ENCODE assay signal across 10 cellular contexts in the genomic region with DNA sequence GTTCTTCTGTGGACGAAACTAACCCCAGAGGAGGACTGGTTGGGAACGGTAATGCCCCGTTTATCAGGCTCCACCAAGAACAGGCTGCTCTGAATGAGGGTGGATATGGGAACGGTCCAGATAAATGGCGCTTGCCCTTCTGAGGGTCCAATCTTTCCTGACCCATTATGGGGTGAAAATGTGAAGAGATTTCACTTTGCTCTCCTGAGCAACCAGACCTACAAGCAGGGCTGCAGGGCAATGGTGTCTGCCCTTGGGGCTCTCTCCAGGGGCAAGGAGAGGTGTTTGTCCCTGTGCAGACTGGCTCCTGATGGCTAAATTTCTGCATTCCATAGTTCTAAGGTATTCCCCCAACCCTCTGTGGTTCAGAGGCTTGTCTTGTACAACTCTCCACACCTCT. TPM values are rescaled to one million over a fixed set of nuclear protein-coding genes. Genes with fewer than 3 reads are reported as not detected.
DNase-seq lines count a peak whose midpoint lies in the region; ATAC-seq, FAIRE-seq and TF ChIP-seq lines count a peak whose summit lies in the region.
"Had no signal": no experiment of that assay in that cellular context is flagged by ENCODE, and none has a peak within 500 bp of the region (broad histone marks: within the 10 kb centered on the region; RNA-seq: fewer than 3 reads in every experiment).

No MANE protein-coding gene starts in this region.

- peaks cover 83% of the 10 kb centered on the region for H3K4me1 ChIP-seq in keratinocyte (ENCODE audit: control insufficient read depth, extremely low read depth, insufficient read depth, low read length)

- H3K9me3 Mint-ChIP-seq in activated T-cell treated with anti-CD3 and anti-CD28 coated beads, Interleukin-2, amount 50 U/mL, for 72 hours, result no peaks in the 10 kb centered on the region
- no peaks in the 10 kb centered on the region for H3K9me3 Mint-ChIP-seq in activated CD4-positive, alpha-beta memory T cell treated with anti-CD3 and anti-CD28 coated beads for 36 hours
- no peaks in the 10 kb centered on the region for H3K9me3 Mint-ChIP-seq in stimulated activated naive CD8-positive, alpha-beta T cell treated with anti-CD3 and anti-CD28 coated beads, Interleukin-15, Interleukin-2, amounts not matched to agents 100 ng/mL and 50 ng/mL, for 24 hours

- H3K79me2 ChIP-seq in keratinocyte (ENCODE audit: control insufficient read depth, insufficient read depth, low read length), result peaks cover 76% of the 10 kb centered on the region

- POLR2A ChIA-PET in activated CD4-positive, alpha-beta memory T cell treated with anti-CD3 and anti-CD28 coated beads for 36 hours (lab: Charles Lee), result interaction anchor here (1.1 kb wide), 1 partner anchor 9 kb away, joined by 3 read pairs; no protein-coding TSS in a partner anchor

- ATAC-seq in activated T-cell treated with anti-CD3 and anti-CD28 coated beads, Interleukin-2, amount 50 U/mL, for 72 hours (replicated peaks in 1 of 2), result no peak
- no peak for ATAC-seq in GM19035 (IDR thresholded peaks at IDR 0.05; ENCODE audit: unreplicated experiment)

- H3K27me3 ChIP-seq in keratinocyte (ENCODE audit: control insufficient read depth, extremely low read depth, insufficient read depth, low read length), result no peaks in the 10 kb centered on the region

- no peak overlapping the region for H2AFZ ChIP-seq in keratinocyte (ENCODE audit: control insufficient read depth, low read length)

- H3K27ac Mint-ChIP-seq in activated T-cell treated with anti-CD3 and anti-CD28 coated beads, Interleukin-2, amount 50 U/mL, for 72 hours, result peak overlapping the region; percentile 43
- peak overlapping the region; percentile 98 for H3K27ac Mint-ChIP-seq in activated CD4-positive, alpha-beta memory T cell treated with anti-CD3 and anti-CD28 coated beads for 36 hours
- H3K27ac Mint-ChIP-seq in stimulated activated naive CD8-positive, alpha-beta T cell treated with anti-CD3 and anti-CD28 coated beads, Interleukin-15, Interleukin-2, amounts not matched to agents 100 ng/mL and 50 ng/mL, for 24 hours, result peak overlapping the region; percentile 77

- no peak for FAIRE-seq in keratinocyte (lab: Jason Lieb, UNC)

- peaks cover 55 to 84% of the 10 kb centered on the region in 2 experiments for H3K36me3 ChIP-seq in keratinocyte (ENCODE audit: control insufficient read depth in 2 of 2, extremely low read depth in 1 of 2, insufficient read depth in 2 of 2, low read length in 2 of 2)

- peaks cover 21% of the 10 kb centered on the region for H3K9me1 ChIP-seq in keratinocyte (ENCODE audit: control insufficient read depth, extremely low read depth, insufficient read depth, low read length)

- H3K27me3 Mint-ChIP-seq in activated T-cell treated with anti-CD3 and anti-CD28 coated beads, Interleukin-2, amount 50 U/mL, for 72 hours (ENCODE audit: low read depth), result no peaks in the 10 kb centered on the region
- no peaks in the 10 kb centered on the region for H3K27me3 Mint-ChIP-seq in activated CD4-positive, alpha-beta memory T cell treated with anti-CD3 and anti-CD28 coated beads for 36 hours
- no peaks in the 10 kb centered on the region for H3K27me3 Mint-ChIP-seq in stimulated activated naive CD8-positive, alpha-beta T cell treated with anti-CD3 and anti-CD28 coated beads, Interleukin-15, Interleukin-2, amounts not matched to agents 100 ng/mL and 50 ng/mL, for 24 hours

- H3K9me3 ChIP-seq in keratinocyte (ENCODE audit: control insufficient read depth, low read depth, low read length), result no peaks in the 10 kb centered on the region

- CTCF ChIA-PET in activated CD4-positive, alpha-beta memory T cell treated with anti-CD3 and anti-CD28 coated beads for 36 hours (lab: Charles Lee), result interaction anchor here (5.3 kb wide), 1 partner anchor 10 kb away, joined by 39 read pairs; no protein-coding TSS in a partner anchor

- H4K20me1 ChIP-seq in keratinocyte (ENCODE audit: control insufficient read depth, extremely low read depth, insufficient read depth, low read length), result peaks cover 34% of the 10 kb centered on the region

- intact Hi-C loops in activated CD4-positive, alpha-beta memory T cell treated with anti-CD3 and anti-CD28 coated beads for 36 hours (cut with micrococcal nuclease), result loop anchor here (10.0 kb wide), 2 partner anchors 431 to 599 kb away; a partner anchor contains a TSS

- DNase-seq in activated T-cell treated with anti-CD3 and anti-CD28 coated beads, Interleukin-2, amount 50 U/mL, for 72 hours, result no peak
- DNase-seq in activated T-cell treated with anti-CD3 and anti-CD28 coated beads for 4 hours (no peak), keratinocyte (ENCODE audit: low read depth, low spot score) (no peak), NCI-H187 treated with DMSO at 0.1 percent for 48 hours (lab: John Stamatoyannopoulos, UW) (no peak), HuH-7 (ENCODE audit: low spot score) (no peak)
- no peak for DNase-seq in activated CD4-positive, alpha-beta memory T cell treated with anti-CD3 and anti-CD28 coated beads for 36 hours
- DNase-seq: NCI-H1105 treated with DMSO at 0.1 percent for 48 hours; stimulated activated CD4-positive, alpha-beta T cell treated with anti-CD3 and anti-CD28 coated beads, Interleukin-1b, Interleukin-23, amount 100 ng/mL, for 48 hours had no signal

- dilution Hi-C loops in keratinocyte (cut with MboI; ENCODE audit: extremely low pct_ligation_motif_present, low sequenced_read_pairs), result no loop called here

- no peak overlapping the region for H3K9ac ChIP-seq in keratinocyte (ENCODE audit: control insufficient read depth, extremely low read depth, insufficient read depth, low read length)

- H3K36me3 Mint-ChIP-seq in activated T-cell treated with anti-CD3 and anti-CD28 coated beads, Interleukin-2, amount 50 U/mL, for 72 hours (ENCODE audit: insufficient read depth in 2 of 2), result peaks cover 4 to 9% of the 10 kb centered on the region in 2 donors
- H3K36me3 Mint-ChIP-seq in activated CD4-positive, alpha-beta memory T cell treated with anti-CD3 and anti-CD28 coated beads for 36 hours, result peaks cover 59% of the 10 kb centered on the region
- peaks cover 72% of the 10 kb centered on the region for H3K36me3 Mint-ChIP-seq in stimulated activated naive CD8-positive, alpha-beta T cell treated with anti-CD3 and anti-CD28 coated beads, Interleukin-15, Interleukin-2, amounts not matched to agents 100 ng/mL and 50 ng/mL, for 24 hours (ENCODE audit: low read depth)

- peak overlapping the region in 1 of 2 donors; percentile 66 for H3K4me3 Mint-ChIP-seq in activated T-cell treated with anti-CD3 and anti-CD28 coated beads, Interleukin-2, amount 50 U/mL, for 72 hours
- no peak overlapping the region for H3K4me3 Mint-ChIP-seq in activated CD4-positive, alpha-beta memory T cell treated with anti-CD3 and anti-CD28 coated beads for 36 hours
- peak overlapping the region; percentile 13 for H3K4me3 Mint-ChIP-seq in stimulated activated naive CD8-positive, alpha-beta T cell treated with anti-CD3 and anti-CD28 coated beads, Interleukin-15, Interleukin-2, amounts not matched to agents 100 ng/mL and 50 ng/mL, for 24 hours

- H3K4me2 ChIP-seq in keratinocyte (ENCODE audit: control insufficient read depth, extremely low read depth, insufficient read depth, low read depth, low read length), result peak overlapping the region; percentile 0

- peaks cover 90% of the 10 kb centered on the region for H3K4me1 Mint-ChIP-seq in activated T-cell treated with anti-CD3 and anti-CD28 coated beads, Interleukin-2, amount 50 U/mL, for 72 hours (ENCODE audit: low read depth)
- peaks cover 86% of the 10 kb centered on the region for H3K4me1 Mint-ChIP-seq in activated CD4-positive, alpha-beta memory T cell treated with anti-CD3 and anti-CD28 coated beads for 36 hours (ENCODE audit: low read depth)
- peaks cover 99% of the 10 kb centered on the region for H3K4me1 Mint-ChIP-seq in stimulated activated naive CD8-positive, alpha-beta T cell treated with anti-CD3 and anti-CD28 coated beads, Interleukin-15, Interleukin-2, amounts not matched to agents 100 ng/mL and 50 ng/mL, for 24 hours (ENCODE audit: low read depth)

- no peak overlapping the region for H3K4me3 ChIP-seq in keratinocyte (ENCODE audit: control insufficient read depth in 2 of 3, extremely low read depth in 1 of 3, insufficient read depth in 2 of 3, low read depth in 1 of 3, low read length in 3 of 3)

- no peak for TF ChIP-seq CTCF in keratinocyte (optimal IDR thresholded peaks at IDR 0.05 in 1 of 3, IDR thresholded peaks at IDR 0.05 in 1 of 3, conservative IDR thresholded peaks at IDR 0.05 in 1 of 3; ENCODE audit: extremely low read depth in 1 of 3, insufficient read depth in 2 of 3, low read length in 3 of 3)

- H3K27ac ChIP-seq in keratinocyte (ENCODE audit: control insufficient read depth, insufficient read depth, low read length), result peak overlapping the region; percentile 96

RNA-seq across cellular contexts. Expression of a gene that starts 25.1 kb away (rescaled TPM):
- total RNA-seq in activated T-cell treated with anti-CD3 and anti-CD28 coated beads, Interleukin-2, amount 50 U/mL, for 72 hours, result 10 to 100 TPM; 41.7 to 51.9 TPM
- 10 to 100 TPM; 67.6 to 73.6 TPM for total RNA-seq in activated CD4-positive, alpha-beta memory T cell treated with anti-CD3 and anti-CD28 coated beads for 36 hours
- polyA plus RNA-seq in keratinocyte, result 580 to 1,115 TPM (median 689 TPM) in 3 replicates
- 202 TPM for polyA plus RNA-seq in keratinocyte (2011; ENCODE audit: low read depth)
- 275 and 321 TPM in 2 replicates for polyA plus RNA-seq in keratinocyte (2011; cell fraction: cytosol; rRNA removed)
- polyA plus RNA-seq in keratinocyte (2011; cell fraction: nucleus; rRNA removed), result 1,814 and 2,318 TPM in 2 replicates
- 844 and 1,046 TPM in 2 replicates for polyA plus RNA-seq in keratinocyte (2012; ENCODE audit: low replicate concordance)
- 817 to 1,377 TPM (median 1,072 TPM) in 3 replicates for polyA minus RNA-seq in keratinocyte
- 724 TPM for polyA minus RNA-seq in keratinocyte (2011; cell fraction: cytosol; rRNA and poly(A)+ RNA removed)
- 1,644 and 2,001 TPM in 2 replicates for polyA minus RNA-seq in keratinocyte (2011; cell fraction: nucleus; rRNA and poly(A)+ RNA removed)

Comparison
In these comparisons a context has a peak if more than half of its experiments do, and no peak if none do; other contexts are left out.
1. H3K27ac Mint-ChIP-seq: peak in every context shown above with its lines; median percentile 98 in activated CD4-positive, alpha-beta memory T cell treated with anti-CD3 and anti-CD28 coated beads for 36 hours; 77 in stimulated activated naive CD8-positive, alpha-beta T cell treated with anti-CD3 and anti-CD28 coated beads, Interleukin-15, Interleukin-2, amounts not matched to agents 100 ng/mL and 50 ng/mL, for 24 hours; 43 in activated T-cell treated with anti-CD3 and anti-CD28 coated beads, Interleukin-2, amount 50 U/mL, for 72 hours.